1 cellular context compared by ENCODE assay signal in the genomic region with DNA sequence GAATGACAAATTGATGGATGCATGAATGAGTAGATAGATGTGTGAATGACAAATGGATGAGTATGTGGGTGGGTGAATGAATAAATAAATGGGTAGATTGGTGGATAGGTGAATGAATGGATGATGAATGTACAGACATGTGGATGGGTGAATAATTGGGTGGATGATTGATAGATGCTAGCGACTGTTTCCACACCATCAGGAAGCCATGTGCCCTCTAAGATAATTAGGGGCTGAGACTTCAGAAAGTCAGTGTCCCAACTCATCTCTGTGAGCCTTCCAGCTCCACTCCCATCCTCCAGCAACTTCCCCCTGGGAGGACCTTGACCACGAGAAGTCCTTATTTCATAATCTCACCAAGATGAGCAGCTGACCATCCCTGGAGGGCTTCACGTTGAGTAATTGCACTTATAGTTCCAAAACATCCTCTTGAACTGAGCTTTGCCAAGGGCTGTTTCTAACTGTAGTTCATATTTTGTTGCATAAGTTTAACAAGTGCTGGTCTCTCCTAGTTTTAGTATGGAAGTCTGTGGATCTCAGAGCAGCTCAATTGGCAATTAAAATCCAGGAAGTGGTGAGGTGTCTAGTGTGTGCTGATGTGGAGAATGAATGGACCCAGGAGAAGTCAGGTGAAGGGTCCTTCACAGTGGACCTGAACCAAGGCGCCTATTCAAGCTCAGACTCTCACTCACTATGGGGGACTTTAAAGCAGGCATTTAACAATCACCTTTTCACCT.
TF ChIP-seq lines count a peak whose summit lies in the region.

No MANE protein-coding gene starts in this region.

TF ChIP-seq in GM23338, 12 proteins besides CTCF, POLR2A, EP300 and RAD21 (continued from another document):
- TF ChIP-seq, protein P1, sequence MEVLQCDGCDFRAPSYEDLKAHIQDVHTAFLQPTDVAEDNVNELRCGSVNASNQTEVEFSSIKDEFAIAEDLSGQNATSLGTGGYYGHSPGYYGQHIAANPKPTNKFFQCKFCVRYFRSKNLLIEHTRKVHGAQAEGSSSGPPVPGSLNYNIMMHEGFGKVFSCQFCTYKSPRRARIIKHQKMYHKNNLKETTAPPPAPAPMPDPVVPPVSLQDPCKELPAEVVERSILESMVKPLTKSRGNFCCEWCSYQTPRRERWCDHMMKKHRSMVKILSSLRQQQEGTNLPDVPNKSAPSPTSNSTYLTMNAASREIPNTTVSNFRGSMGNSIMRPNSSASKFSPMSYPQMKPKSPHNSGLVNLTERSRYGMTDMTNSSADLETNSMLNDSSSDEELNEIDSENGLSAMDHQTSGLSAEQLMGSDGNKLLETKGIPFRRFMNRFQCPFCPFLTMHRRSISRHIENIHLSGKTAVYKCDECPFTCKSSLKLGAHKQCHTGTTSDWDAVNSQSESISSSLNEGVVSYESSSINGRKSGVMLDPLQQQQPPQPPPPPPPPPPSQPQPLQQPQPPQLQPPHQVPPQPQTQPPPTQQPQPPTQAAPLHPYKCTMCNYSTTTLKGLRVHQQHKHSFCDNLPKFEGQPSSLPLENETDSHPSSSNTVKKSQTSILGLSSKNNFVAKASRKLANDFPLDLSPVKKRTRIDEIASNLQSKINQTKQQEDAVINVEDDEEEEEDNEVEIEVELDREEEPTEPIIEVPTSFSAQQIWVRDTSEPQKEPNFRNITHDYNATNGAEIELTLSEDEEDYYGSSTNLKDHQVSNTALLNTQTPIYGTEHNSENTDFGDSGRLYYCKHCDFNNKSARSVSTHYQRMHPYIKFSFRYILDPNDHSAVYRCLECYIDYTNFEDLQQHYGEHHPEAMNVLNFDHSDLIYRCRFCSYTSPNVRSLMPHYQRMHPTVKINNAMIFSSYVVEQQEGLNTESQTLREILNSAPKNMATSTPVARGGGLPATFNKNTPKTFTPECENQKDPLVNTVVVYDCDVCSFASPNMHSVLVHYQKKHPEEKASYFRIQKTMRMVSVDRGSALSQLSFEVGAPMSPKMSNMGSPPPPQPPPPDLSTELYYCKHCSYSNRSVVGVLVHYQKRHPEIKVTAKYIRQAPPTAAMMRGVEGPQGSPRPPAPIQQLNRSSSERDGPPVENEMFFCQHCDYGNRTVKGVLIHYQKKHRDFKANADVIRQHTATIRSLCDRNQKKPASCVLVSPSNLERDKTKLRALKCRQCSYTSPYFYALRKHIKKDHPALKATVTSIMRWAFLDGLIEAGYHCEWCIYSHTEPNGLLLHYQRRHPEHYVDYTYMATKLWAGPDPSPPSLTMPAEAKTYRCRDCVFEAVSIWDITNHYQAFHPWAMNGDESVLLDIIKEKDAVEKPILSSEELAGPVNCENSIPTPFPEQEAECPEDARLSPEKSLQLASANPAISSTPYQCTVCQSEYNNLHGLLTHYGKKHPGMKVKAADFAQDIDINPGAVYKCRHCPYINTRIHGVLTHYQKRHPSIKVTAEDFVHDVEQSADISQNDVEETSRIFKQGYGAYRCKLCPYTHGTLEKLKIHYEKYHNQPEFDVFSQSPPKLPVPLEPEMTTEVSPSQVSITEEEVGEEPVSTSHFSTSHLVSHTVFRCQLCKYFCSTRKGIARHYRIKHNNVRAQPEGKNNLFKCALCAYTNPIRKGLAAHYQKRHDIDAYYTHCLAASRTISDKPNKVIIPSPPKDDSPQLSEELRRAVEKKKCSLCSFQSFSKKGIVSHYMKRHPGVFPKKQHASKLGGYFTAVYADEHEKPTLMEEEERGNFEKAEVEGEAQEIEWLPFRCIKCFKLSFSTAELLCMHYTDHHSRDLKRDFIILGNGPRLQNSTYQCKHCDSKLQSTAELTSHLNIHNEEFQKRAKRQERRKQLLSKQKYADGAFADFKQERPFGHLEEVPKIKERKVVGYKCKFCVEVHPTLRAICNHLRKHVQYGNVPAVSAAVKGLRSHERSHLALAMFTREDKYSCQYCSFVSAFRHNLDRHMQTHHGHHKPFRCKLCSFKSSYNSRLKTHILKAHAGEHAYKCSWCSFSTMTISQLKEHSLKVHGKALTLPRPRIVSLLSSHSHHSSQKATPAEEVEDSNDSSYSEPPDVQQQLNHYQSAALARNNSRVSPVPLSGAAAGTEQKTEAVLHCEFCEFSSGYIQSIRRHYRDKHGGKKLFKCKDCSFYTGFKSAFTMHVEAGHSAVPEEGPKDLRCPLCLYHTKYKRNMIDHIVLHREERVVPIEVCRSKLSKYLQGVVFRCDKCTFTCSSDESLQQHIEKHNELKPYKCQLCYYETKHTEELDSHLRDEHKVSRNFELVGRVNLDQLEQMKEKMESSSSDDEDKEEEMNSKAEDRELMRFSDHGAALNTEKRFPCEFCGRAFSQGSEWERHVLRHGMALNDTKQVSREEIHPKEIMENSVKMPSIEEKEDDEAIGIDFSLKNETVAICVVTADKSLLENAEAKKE (CRISPR knock-in tag; IDR thresholded peaks at IDR 0.05): no peak
- TF ChIP-seq ZNF331 (CRISPR knock-in tag; IDR thresholded peaks at IDR 0.05; ENCODE audit: low read depth): no peak
- TF ChIP-seq, protein P2, sequence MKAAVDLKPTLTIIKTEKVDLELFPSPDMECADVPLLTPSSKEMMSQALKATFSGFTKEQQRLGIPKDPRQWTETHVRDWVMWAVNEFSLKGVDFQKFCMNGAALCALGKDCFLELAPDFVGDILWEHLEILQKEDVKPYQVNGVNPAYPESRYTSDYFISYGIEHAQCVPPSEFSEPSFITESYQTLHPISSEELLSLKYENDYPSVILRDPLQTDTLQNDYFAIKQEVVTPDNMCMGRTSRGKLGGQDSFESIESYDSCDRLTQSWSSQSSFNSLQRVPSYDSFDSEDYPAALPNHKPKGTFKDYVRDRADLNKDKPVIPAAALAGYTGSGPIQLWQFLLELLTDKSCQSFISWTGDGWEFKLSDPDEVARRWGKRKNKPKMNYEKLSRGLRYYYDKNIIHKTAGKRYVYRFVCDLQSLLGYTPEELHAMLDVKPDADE (IDR thresholded peaks at IDR 0.05): no peak
- no peak for TF ChIP-seq EZH2phosphoT487 (IDR thresholded peaks at IDR 0.05; ENCODE audit: unreplicated experiment)
- TF ChIP-seq POLR2AphosphoS5 (IDR thresholded peaks at IDR 0.05; ENCODE audit: low read depth): no peak
- TF ChIP-seq NANOG (IDR thresholded peaks at IDR 0.05; ENCODE audit: borderline replicate concordance): no peak
- TF ChIP-seq, protein P3, sequence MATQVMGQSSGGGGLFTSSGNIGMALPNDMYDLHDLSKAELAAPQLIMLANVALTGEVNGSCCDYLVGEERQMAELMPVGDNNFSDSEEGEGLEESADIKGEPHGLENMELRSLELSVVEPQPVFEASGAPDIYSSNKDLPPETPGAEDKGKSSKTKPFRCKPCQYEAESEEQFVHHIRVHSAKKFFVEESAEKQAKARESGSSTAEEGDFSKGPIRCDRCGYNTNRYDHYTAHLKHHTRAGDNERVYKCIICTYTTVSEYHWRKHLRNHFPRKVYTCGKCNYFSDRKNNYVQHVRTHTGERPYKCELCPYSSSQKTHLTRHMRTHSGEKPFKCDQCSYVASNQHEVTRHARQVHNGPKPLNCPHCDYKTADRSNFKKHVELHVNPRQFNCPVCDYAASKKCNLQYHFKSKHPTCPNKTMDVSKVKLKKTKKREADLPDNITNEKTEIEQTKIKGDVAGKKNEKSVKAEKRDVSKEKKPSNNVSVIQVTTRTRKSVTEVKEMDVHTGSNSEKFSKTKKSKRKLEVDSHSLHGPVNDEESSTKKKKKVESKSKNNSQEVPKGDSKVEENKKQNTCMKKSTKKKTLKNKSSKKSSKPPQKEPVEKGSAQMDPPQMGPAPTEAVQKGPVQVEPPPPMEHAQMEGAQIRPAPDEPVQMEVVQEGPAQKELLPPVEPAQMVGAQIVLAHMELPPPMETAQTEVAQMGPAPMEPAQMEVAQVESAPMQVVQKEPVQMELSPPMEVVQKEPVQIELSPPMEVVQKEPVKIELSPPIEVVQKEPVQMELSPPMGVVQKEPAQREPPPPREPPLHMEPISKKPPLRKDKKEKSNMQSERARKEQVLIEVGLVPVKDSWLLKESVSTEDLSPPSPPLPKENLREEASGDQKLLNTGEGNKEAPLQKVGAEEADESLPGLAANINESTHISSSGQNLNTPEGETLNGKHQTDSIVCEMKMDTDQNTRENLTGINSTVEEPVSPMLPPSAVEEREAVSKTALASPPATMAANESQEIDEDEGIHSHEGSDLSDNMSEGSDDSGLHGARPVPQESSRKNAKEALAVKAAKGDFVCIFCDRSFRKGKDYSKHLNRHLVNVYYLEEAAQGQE (IDR thresholded peaks at IDR 0.05; ENCODE audit: unreplicated experiment): no peak
- TF ChIP-seq JUNB (IDR thresholded peaks at IDR 0.05; ENCODE audit: unreplicated experiment): no peak
- no peak for TF ChIP-seq EZH2 (IDR thresholded peaks at IDR 0.05; ENCODE audit: low read depth, unreplicated experiment)
- TF ChIP-seq CREB1 (CRISPR knock-in tag; IDR thresholded peaks at IDR 0.05; ENCODE audit: low read depth): no peak
- TF ChIP-seq STAT1 (IDR thresholded peaks at IDR 0.05; ENCODE audit: unreplicated experiment): no peak
